ENCODE assay signal across 7 cellular contexts in genomic region chr3:125374501-125374995, GRCh38. TPM values are rescaled to one million over a fixed set of nuclear protein-coding genes. Genes with fewer than 3 reads are reported as not detected.
DNase-seq lines count a peak whose midpoint lies in the region; ATAC-seq and TF ChIP-seq lines count a peak whose summit lies in the region.

No MANE protein-coding gene starts in this region.

- TF ChIP-seq CTCF in GM12875 (IDR thresholded peaks at IDR 0.05; ENCODE audit: borderline replicate concordance, insufficient read depth, low read depth, low read length) (no peak), fibroblast of villous mesenchyme (IDR thresholded peaks at IDR 0.05; ENCODE audit: insufficient read depth, low read depth, low read length) (no peak), tibial nerve (IDR thresholded peaks at IDR 0.05) (no peak)

- TF ChIP-seq EP300 in tibial nerve (IDR thresholded peaks at IDR 0.05) = no peak

- 1% methylated on average over 24 of the region's 26 CpGs for WGBS in tibial nerve, 2 donors

- H3K27me3 Mint-ChIP-seq in natural killer cell treated with Interleukin-12 subunit alpha and Interleukin-12 subunit beta and Interleukin-15 and Interleukin-18, amount 100 ng/mL, for 72 hours = no peaks in the 10 kb centered on the region

- no peak for TF ChIP-seq POLR2A in tibial nerve (IDR thresholded peaks at IDR 0.05)

- H3K36me3 Mint-ChIP-seq in natural killer cell treated with Interleukin-12 subunit alpha and Interleukin-12 subunit beta and Interleukin-15 and Interleukin-18, amount 100 ng/mL, for 72 hours = peaks cover 4% of the 10 kb centered on the region

- H3K36me3 ChIP-seq in tibial nerve = no peaks in the 10 kb centered on the region

- H3K9me3 ChIP-seq in tibial nerve = no peaks in the 10 kb centered on the region

- peak overlapping the region; percentile 86 to 94 (median 94) for H3K27ac ChIP-seq in tibial nerve

- ATAC-seq in HG02610 (IDR thresholded peaks at IDR 0.05; ENCODE audit: unreplicated experiment) = peak; percentile 22
- peak; percentile 73 to 76 for ATAC-seq in natural killer cell treated with Interleukin-12 subunit alpha and Interleukin-12 subunit beta and Interleukin-15 and Interleukin-18, amount 100 ng/mL, for 72 hours

- peak overlapping the region; percentile 93 for H3K4me3 Mint-ChIP-seq in natural killer cell treated with Interleukin-12 subunit alpha and Interleukin-12 subunit beta and Interleukin-15 and Interleukin-18, amount 100 ng/mL, for 72 hours

- peaks cover 37 to 41% of the 10 kb centered on the region in 2 donors for H3K4me1 Mint-ChIP-seq in natural killer cell treated with Interleukin-12 subunit alpha and Interleukin-12 subunit beta and Interleukin-15 and Interleukin-18, amount 100 ng/mL, for 72 hours (ENCODE audit: low read depth in 2 of 2)

- H3K27ac Mint-ChIP-seq in natural killer cell treated with Interleukin-12 subunit alpha and Interleukin-12 subunit beta and Interleukin-15 and Interleukin-18, amount 100 ng/mL, for 72 hours = peak overlapping the region; percentile 90 to 96

- peaks cover 0 to 44% (median 10%) of the 10 kb centered on the region in 4 donors for H3K4me1 ChIP-seq in tibial nerve

- H3K27me3 ChIP-seq in tibial nerve = no peaks in the 10 kb centered on the region

- peak overlapping the region; percentile 60 for H3K4me3 ChIP-seq in GM12875 (ENCODE audit: low read depth, low read length)
- H3K4me3 ChIP-seq in fibroblast of villous mesenchyme (ENCODE audit: low read depth, low read length) = peak overlapping the region; percentile 66
- peak overlapping the region; percentile 74 to 95 (median 84) for H3K4me3 ChIP-seq in tibial nerve

- H3K9me3 Mint-ChIP-seq in natural killer cell treated with Interleukin-12 subunit alpha and Interleukin-12 subunit beta and Interleukin-15 and Interleukin-18, amount 100 ng/mL, for 72 hours = no peaks in the 10 kb centered on the region

- DNase-seq in NCI-H2227 (lab: John Stamatoyannopoulos, UW; ENCODE audit: unreplicated experiment) (peak; percentile 48), fibroblast of villous mesenchyme (ENCODE audit: low read depth) (peak; percentile 58), tibial nerve (ENCODE audit: low spot score in 2 of 2) (peak in 1 of 2 donors; percentile 13)
- peak; percentile 8 for DNase-seq in activated effector memory CD4-positive, alpha-beta T cell treated with Interleukin-2 at 50 U/mL for 16 hours
- DNase-seq in natural killer cell treated with Interleukin-12 subunit alpha and Interleukin-12 subunit beta and Interleukin-15 and Interleukin-18, amount 100 ng/mL, for 72 hours (ENCODE audit: low spot score) = peak; percentile 80

RNA-seq across cellular contexts. Expression of gene ZNF148, which starts 0.6 kb away (rescaled TPM):
- total RNA-seq in fibroblast of villous mesenchyme (28.3 and 42.7 TPM in 2 replicates), tibial nerve (10 to 100 TPM; 19.5 to 28.0 (median 24.0) TPM)
- 10 to 100 TPM; 40.9 to 51.8 TPM for total RNA-seq in natural killer cell treated with Interleukin-12 subunit alpha and Interleukin-12 subunit beta and Interleukin-15 and Interleukin-18, amount 100 ng/mL, for 72 hours
